In the genomic region with DNA sequence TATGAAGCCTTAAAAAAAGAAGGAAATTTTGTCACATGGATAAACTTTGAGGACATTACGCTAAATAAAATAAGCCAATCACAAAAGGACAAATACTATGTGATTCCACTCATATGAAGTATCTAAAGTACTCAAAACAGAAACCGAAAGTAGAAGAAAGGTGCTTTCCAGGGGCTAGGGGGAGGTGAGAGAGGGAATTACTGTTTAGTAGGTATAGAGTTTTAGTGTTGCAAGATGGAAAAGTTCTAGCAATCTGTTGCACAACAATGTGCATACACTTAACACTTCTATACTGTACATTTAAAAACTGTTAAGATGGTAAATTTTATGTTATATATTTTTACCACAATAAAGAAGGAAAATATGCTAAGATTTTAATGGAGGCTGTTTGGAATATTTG, we compare ENCODE assay signal across 16 cellular contexts.
DNase-seq lines count a peak whose midpoint lies in the region; ATAC-seq, FAIRE-seq and TF ChIP-seq lines count a peak whose summit lies in the region.
"Had no signal": no experiment of that assay in that cellular context is flagged by ENCODE, and none has a peak within 500 bp of the region (broad histone marks: within the 10 kb centered on the region; RNA-seq: fewer than 3 reads in every experiment).

No MANE protein-coding gene starts in this region.

- no peaks in the 10 kb centered on the region for H3K79me2 ChIP-seq in Karpas-422 (ENCODE audit: low read length)
- H3K79me2 ChIP-seq: parathyroid adenoma had no signal

- no peak overlapping the region for H3K27ac Mint-ChIP-seq in activated naive CD4-positive, alpha-beta T cell treated with anti-CD3 and anti-CD28 coated beads, Interleukin-2, amount 50 U/mL, for 72 hours
- H3K27ac Mint-ChIP-seq in activated T-helper 17 cell treated with anti-CD3 and anti-CD28 coated beads, Interleukin-2, amount 50 U/mL, for 72 hours, result no peak overlapping the region
- no peak overlapping the region for H3K27ac Mint-ChIP-seq in Caco-2 (ENCODE audit: unreplicated experiment)

- DNase-seq in activated naive CD4-positive, alpha-beta T cell treated with anti-CD3 and anti-CD28 coated beads, Interleukin-2, amount 50 U/mL, for 72 hours (ENCODE audit: low spot score in 2 of 2), result no peak
- DNase-seq in activated naive CD4-positive, alpha-beta T cell (lab: John Stamatoyannopoulos, UW), result no peak
- DNase-seq in Karpas-422, result no peak
- peak; percentile 13 for DNase-seq in small intestine
- DNase-seq in NCI-H2107 (lab: John Stamatoyannopoulos, UW), result no peak
- DNase-seq in GF-D8 (lab: John Stamatoyannopoulos, UW), result no peak
- no peak for DNase-seq in Caco-2
- DNase-seq: activated T-cell treated with anti-CD3 and anti-CD28 coated beads, Interleukin-2, amount 50 U/mL, for 1 hour; adrenal gland; cerebellar nuclear complex; left colon; NCI-H1105; tibial artery had no signal

- no TSS peak for BruUV-seq in Caco-2 (replicated peaks; lab: Mats Ljungman, UMichigan)

- H3K4me1 Mint-ChIP-seq in activated T-helper 17 cell treated with anti-CD3 and anti-CD28 coated beads, Interleukin-2, amount 50 U/mL, for 72 hours, result peaks cover 3% of the 10 kb centered on the region
- H3K4me1 Mint-ChIP-seq in Caco-2 (ENCODE audit: low read depth, unreplicated experiment), result no peaks in the 10 kb centered on the region

- H3K36me3 ChIP-seq in Karpas-422 (ENCODE audit: insufficient read depth, low read length) (no peaks in the 10 kb centered on the region), small intestine (ENCODE audit: control insufficient read depth in 2 of 2, insufficient read depth in 2 of 2, low read length in 2 of 2) (no peaks in the 10 kb centered on the region), Caco-2 (ENCODE audit: control insufficient read depth, insufficient read depth, low read length) (no peaks in the 10 kb centered on the region)
- H3K36me3 ChIP-seq: adrenal gland, tibial artery had no signal

- no peak for FAIRE-seq in small intestine (lab: Jason Lieb, UNC)

- TF ChIP-seq CTCF in Caco-2 (IDR thresholded peaks at IDR 0.05; ENCODE audit: insufficient read depth in 1 of 2, low read depth in 1 of 2, low read length in 1 of 2, severe bottlenecking in 1 of 2, unreplicated experiment in 1 of 2), result no peak

- 78 to 89% (median 78%) methylated on average over 2 of the region's 2 CpGs for WGBS in small intestine, 3 donors

- H3K4me2 ChIP-seq in Karpas-422 (ENCODE audit: low read depth, low read length, poor library complexity, severe bottlenecking), result peak overlapping the region; percentile 7

- H3K9me2 ChIP-seq in Karpas-422 (replicated peaks; ENCODE audit: insufficient read depth, low read length), result no peaks in the 10 kb centered on the region

- H3K9me3 ChIP-seq in Karpas-422 (ENCODE audit: low read length) (peaks cover 3% of the 10 kb centered on the region; the same call in 1 of the 2 replicates), small intestine (ENCODE audit: control insufficient read depth, low read depth) (no peaks in the 10 kb centered on the region), Caco-2 (peaks cover 17% of the 10 kb centered on the region; the same call in 1 of the 2 replicates)

- H3K4me3 ChIP-seq in Karpas-422 (ENCODE audit: low read length) (no peak overlapping the region), small intestine (ENCODE audit: low read depth in 1 of 2, low read length in 2 of 2) (no peak overlapping the region), Caco-2 (ENCODE audit: low read depth, low read length) (no peak overlapping the region)
- H3K4me3 ChIP-seq: adrenal gland, skin epidermis, tibial artery had no signal

- no peaks in the 10 kb centered on the region for H4K20me1 ChIP-seq in Karpas-422 (ENCODE audit: insufficient read depth, low read depth, low read length)

- no peak overlapping the region for H3K9ac ChIP-seq in Karpas-422 (ENCODE audit: low read length)
- H3K9ac ChIP-seq: parathyroid adenoma had no signal

- ATAC-seq in activated naive CD4-positive, alpha-beta T cell treated with anti-CD3 and anti-CD28 coated beads, Interleukin-2, amount 50 U/mL, for 72 hours, result peak; percentile 39 to 49
- peak; percentile 62 for ATAC-seq in activated T-helper 17 cell treated with anti-CD3 and anti-CD28 coated beads, Interleukin-2, amount 50 U/mL, for 72 hours (replicated peaks)
- ATAC-seq: left colon had no signal

- H3K27me3 ChIP-seq in Karpas-422 (ENCODE audit: low read length), result no peaks in the 10 kb centered on the region
- peaks cover 0 to 2% of the 10 kb centered on the region in 2 donors for H3K27me3 ChIP-seq in small intestine (ENCODE audit: control insufficient read depth in 2 of 2, insufficient read depth in 2 of 2, low read length in 2 of 2)
- no peaks in the 10 kb centered on the region for H3K27me3 ChIP-seq in Caco-2 (replicated peaks; ENCODE audit: control insufficient read depth, insufficient read depth, low read length)
- H3K27me3 ChIP-seq: adrenal gland, tibial artery had no signal

- peaks cover 31% of the 10 kb centered on the region for H3K27me3 Mint-ChIP-seq in activated T-helper 17 cell treated with anti-CD3 and anti-CD28 coated beads, Interleukin-2, amount 50 U/mL, for 72 hours
- peaks cover 9% of the 10 kb centered on the region for H3K27me3 Mint-ChIP-seq in Caco-2 (ENCODE audit: insufficient read depth, unreplicated experiment)

- peaks cover 23 to 27% of the 10 kb centered on the region in 2 donors for H3K36me3 Mint-ChIP-seq in activated naive CD4-positive, alpha-beta T cell treated with anti-CD3 and anti-CD28 coated beads, Interleukin-2, amount 50 U/mL, for 72 hours
- no peaks in the 10 kb centered on the region for H3K36me3 Mint-ChIP-seq in activated T-helper 17 cell treated with anti-CD3 and anti-CD28 coated beads, Interleukin-2, amount 50 U/mL, for 72 hours (ENCODE audit: low read depth)
- no peaks in the 10 kb centered on the region for H3K36me3 Mint-ChIP-seq in Caco-2 (ENCODE audit: insufficient read depth, unreplicated experiment)

- no peak overlapping the region for H2AFZ ChIP-seq in Karpas-422 (ENCODE audit: low read length)
- H2AFZ ChIP-seq: parathyroid adenoma had no signal

- POLR2A ChIA-PET in Caco-2 (lab: Charles Lee), result no interaction called here

- peak overlapping the region; percentile 19 for H3K4me3 Mint-ChIP-seq in activated T-helper 17 cell treated with anti-CD3 and anti-CD28 coated beads, Interleukin-2, amount 50 U/mL, for 72 hours
- H3K4me3 Mint-ChIP-seq in Caco-2 (ENCODE audit: unreplicated experiment), result no peak overlapping the region

- CTCF ChIA-PET in Caco-2 (lab: Charles Lee), result no interaction called here

- H3K27ac ChIP-seq in Karpas-422 (ENCODE audit: low read length) (no peak overlapping the region), small intestine (ENCODE audit: low read depth in 1 of 2, low read length in 1 of 2) (no peak overlapping the region)
- H3K27ac ChIP-seq: adrenal gland, parathyroid adenoma, skin epidermis, tibial artery had no signal

- H3K9me3 Mint-ChIP-seq in activated naive CD4-positive, alpha-beta T cell treated with anti-CD3 and anti-CD28 coated beads, Interleukin-2, amount 50 U/mL, for 72 hours, result peaks cover 19 to 27% of the 10 kb centered on the region in 2 donors
- peaks cover 20% of the 10 kb centered on the region for H3K9me3 Mint-ChIP-seq in activated T-helper 17 cell treated with anti-CD3 and anti-CD28 coated beads, Interleukin-2, amount 50 U/mL, for 72 hours
- peaks cover 32% of the 10 kb centered on the region for H3K9me3 Mint-ChIP-seq in Caco-2 (ENCODE audit: unreplicated experiment)

- H3K4me1 ChIP-seq in Karpas-422 (ENCODE audit: low read length) (no peaks in the 10 kb centered on the region), small intestine (ENCODE audit: control insufficient read depth in 2 of 2, insufficient read depth in 1 of 2, low read depth in 1 of 2, low read length in 1 of 2) (no peaks in the 10 kb centered on the region), Caco-2 (no peaks in the 10 kb centered on the region)
- H3K4me1 ChIP-seq: adrenal gland, parathyroid adenoma, tibial artery had no signal

- intact Hi-C loops in Caco-2 (cut with micrococcal nuclease; ENCODE audit: unreplicated experiment), result no loop called here
